ENCODE assay signal across 2 cellular contexts in the genomic region with DNA sequence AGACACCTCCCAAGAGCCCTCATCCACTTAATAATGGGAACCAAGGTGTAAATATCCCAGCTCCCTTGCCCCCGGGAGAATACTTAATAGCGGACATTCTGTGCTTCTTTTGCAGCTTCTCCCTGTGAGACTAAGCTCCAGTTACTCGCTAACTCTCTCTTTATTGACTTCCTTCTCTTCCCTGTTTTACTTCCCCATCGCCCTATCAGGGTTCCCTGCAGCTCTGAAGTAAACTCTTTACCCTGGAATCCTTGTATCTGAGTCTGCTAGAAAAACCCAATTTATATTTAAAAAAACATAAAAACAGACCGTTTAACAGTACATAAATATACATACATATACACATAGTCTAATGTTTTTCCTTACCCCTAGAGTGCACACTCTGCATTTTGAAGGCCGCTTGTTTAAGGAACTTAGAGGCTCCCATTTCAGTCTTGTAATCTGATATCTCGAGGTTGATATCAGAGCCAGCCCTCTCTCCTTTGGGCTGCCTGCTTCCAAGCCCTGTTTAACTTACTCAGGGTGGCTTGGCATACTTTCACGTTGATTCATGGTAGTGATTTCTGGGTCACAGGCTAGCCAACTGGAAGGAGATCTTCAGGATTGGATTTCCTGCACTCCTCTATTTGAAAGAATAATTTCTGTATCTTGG.
TF ChIP-seq lines count a peak whose summit lies in the region.

No MANE protein-coding gene starts in this region.

TF ChIP-seq in A549, 52 proteins besides CTCF, POLR2A, EP300 and RAD21 (continued from another document):
- TF ChIP-seq, protein P1, sequence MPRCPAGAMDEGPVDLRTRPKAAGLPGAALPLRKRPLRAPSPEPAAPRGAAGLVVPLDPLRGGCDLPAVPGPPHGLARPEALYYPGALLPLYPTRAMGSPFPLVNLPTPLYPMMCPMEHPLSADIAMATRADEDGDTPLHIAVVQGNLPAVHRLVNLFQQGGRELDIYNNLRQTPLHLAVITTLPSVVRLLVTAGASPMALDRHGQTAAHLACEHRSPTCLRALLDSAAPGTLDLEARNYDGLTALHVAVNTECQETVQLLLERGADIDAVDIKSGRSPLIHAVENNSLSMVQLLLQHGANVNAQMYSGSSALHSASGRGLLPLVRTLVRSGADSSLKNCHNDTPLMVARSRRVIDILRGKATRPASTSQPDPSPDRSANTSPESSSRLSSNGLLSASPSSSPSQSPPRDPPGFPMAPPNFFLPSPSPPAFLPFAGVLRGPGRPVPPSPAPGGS (IDR thresholded peaks at IDR 0.05): no peak
- TF ChIP-seq ZC3H11A (IDR thresholded peaks at IDR 0.05): no peak
- TF ChIP-seq JUNB (IDR thresholded peaks at IDR 0.05): 0 out of 2 replicates have a peak, but pooled peaks have one; percentile 25
- TF ChIP-seq SMC3 (IDR thresholded peaks at IDR 0.05): no peak
- TF ChIP-seq ZSCAN20 (CRISPR knock-in tag; IDR thresholded peaks at IDR 0.05): no peak
- TF ChIP-seq RFX5 (IDR thresholded peaks at IDR 0.05): no peak
TF ChIP-seq in A549: peak in this region for 4.

TF ChIP-seq in HEK293, 187 proteins besides CTCF, POLR2A, EP300 and RAD21 (continued from another document):
- TF ChIP-seq, protein P2, sequence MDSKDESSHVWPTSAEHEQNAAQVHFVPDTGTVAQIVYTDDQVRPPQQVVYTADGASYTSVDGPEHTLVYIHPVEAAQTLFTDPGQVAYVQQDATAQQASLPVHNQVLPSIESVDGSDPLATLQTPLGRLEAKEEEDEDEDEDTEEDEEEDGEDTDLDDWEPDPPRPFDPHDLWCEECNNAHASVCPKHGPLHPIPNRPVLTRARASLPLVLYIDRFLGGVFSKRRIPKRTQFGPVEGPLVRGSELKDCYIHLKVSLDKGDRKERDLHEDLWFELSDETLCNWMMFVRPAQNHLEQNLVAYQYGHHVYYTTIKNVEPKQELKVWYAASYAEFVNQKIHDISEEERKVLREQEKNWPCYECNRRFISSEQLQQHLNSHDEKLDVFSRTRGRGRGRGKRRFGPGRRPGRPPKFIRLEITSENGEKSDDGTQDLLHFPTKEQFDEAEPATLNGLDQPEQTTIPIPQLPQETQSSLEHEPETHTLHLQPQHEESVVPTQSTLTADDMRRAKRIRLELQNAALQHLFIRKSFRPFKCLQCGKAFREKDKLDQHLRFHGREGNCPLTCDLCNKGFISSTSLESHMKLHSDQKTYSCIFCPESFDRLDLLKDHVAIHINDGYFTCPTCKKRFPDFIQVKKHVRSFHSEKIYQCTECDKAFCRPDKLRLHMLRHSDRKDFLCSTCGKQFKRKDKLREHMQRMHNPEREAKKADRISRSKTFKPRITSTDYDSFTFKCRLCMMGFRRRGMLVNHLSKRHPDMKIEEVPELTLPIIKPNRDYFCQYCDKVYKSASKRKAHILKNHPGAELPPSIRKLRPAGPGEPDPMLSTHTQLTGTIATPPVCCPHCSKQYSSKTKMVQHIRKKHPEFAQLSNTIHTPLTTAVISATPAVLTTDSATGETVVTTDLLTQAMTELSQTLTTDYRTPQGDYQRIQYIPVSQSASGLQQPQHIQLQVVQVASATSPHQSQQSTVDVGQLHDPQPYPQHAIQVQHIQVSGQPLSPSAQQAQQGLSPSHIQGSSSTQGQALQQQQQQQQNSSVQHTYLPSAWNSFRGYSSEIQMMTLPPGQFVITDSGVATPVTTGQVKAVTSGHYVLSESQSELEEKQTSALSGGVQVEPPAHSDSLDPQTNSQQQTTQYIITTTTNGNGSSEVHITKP (tag by site-specific recombination; IDR thresholded peaks at IDR 0.05): 0 out of 2 replicates have a peak, but pooled peaks have one; percentile 10
- 0 out of 2 replicates have a peak, but pooled peaks have one; percentile 26 for TF ChIP-seq ZBTB48 (tag by site-specific recombination; IDR thresholded peaks at IDR 0.05)
- TF ChIP-seq GFI1B (tag by site-specific recombination; IDR thresholded peaks at IDR 0.05): no peak
- peak; percentile 55; the same call in 1 of the 2 replicates for TF ChIP-seq ZNF37A (tag by site-specific recombination; IDR thresholded peaks at IDR 0.05)
- no peak for TF ChIP-seq ZNF157 (tag by site-specific recombination; IDR thresholded peaks at IDR 0.05)
- TF ChIP-seq TRIM28 (IDR thresholded peaks at IDR 0.05; ENCODE audit: borderline replicate concordance, low read length): peak; percentile 93
- TF ChIP-seq ZNF341 (tag by site-specific recombination; IDR thresholded peaks at IDR 0.05; ENCODE audit: low read depth): no peak
